31 cellular contexts compared by ENCODE assay signal in genomic region chr2:78887436-78887835, GRCh38.
"Had no signal": no experiment of that assay in that cellular context is flagged by ENCODE, and none has a peak within 500 bp of the region (broad histone marks: within the 10 kb centered on the region; RNA-seq: fewer than 3 reads in every experiment).

No MANE protein-coding gene starts in this region.

- H3K27ac ChIP-seq: left lung, lower lobe of right lung, neutrophil, ovary, prostate gland, skin epidermis, stomach, suprapubic skin, thoracic aorta, tibial artery, uterus had no signal

- H3K36me3 ChIP-seq: left lung, lower lobe of right lung, neutrophil, ovary, prostate gland, stomach, suprapubic skin, thoracic aorta, tibial artery, uterus had no signal

- H3K4me1 Mint-ChIP-seq: immature natural killer cell; naive thymus-derived CD8-positive, alpha-beta T cell; neural crest cell; stimulated activated naive B cell treated with anti-CD40 and anti-IgM and Interleukin-4, amounts not matched to agents 10 μg/mL and 1 μg/mL and 100 μg/mL, for 72 hours had no signal

- H3K27me3 ChIP-seq: left lung, neutrophil, ovary, stomach, suprapubic skin, tibial artery, uterus had no signal

- H3K27ac Mint-ChIP-seq: immature natural killer cell; naive thymus-derived CD8-positive, alpha-beta T cell; nephron; stimulated activated naive B cell treated with anti-CD40 and anti-IgM and Interleukin-4, amounts not matched to agents 10 μg/mL and 1 μg/mL and 100 μg/mL, for 72 hours had no signal

- H3K4me3 Mint-ChIP-seq: immature natural killer cell; naive thymus-derived CD8-positive, alpha-beta T cell; nephron; neural crest cell; stimulated activated naive B cell treated with anti-CD40 and anti-IgM and Interleukin-4, amounts not matched to agents 10 μg/mL and 1 μg/mL and 100 μg/mL, for 72 hours had no signal

- ATAC-seq: left colon; left lung; lower lobe of right lung; naive thymus-derived CD8-positive, alpha-beta T cell; right cardiac atrium; sciatic nerve; stimulated activated naive B cell treated with anti-CD40 and anti-IgM and Interleukin-4, amounts not matched to agents 10 μg/mL and 1 μg/mL and 100 μg/mL, for 72 hours; stimulated activated naive CD8-positive, alpha-beta T cell treated with anti-CD3 and anti-CD28 coated beads, Interleukin-15, Interleukin-2, amounts not matched to agents 100 U/mL and 50 U/mL, for 24 hours had no signal

- H3K9me3 Mint-ChIP-seq: nephron; neural crest cell; stimulated activated naive B cell treated with anti-CD40 and anti-IgM and Interleukin-4, amounts not matched to agents 10 μg/mL and 1 μg/mL and 100 μg/mL, for 72 hours had no signal

- H3K27me3 Mint-ChIP-seq: stimulated activated naive B cell treated with anti-CD40 and anti-IgM and Interleukin-4, amounts not matched to agents 10 μg/mL and 1 μg/mL and 100 μg/mL, for 72 hours had no signal

- H3K36me3 Mint-ChIP-seq: naive thymus-derived CD8-positive, alpha-beta T cell; stimulated activated naive B cell treated with anti-CD40 and anti-IgM and Interleukin-4, amounts not matched to agents 10 μg/mL and 1 μg/mL and 100 μg/mL, for 72 hours had no signal

- H3K9me3 ChIP-seq: left lung, lower lobe of right lung, neutrophil, ovary, prostate gland, stomach, suprapubic skin, thoracic aorta, tibial artery, uterus had no signal

- H3K4me3 ChIP-seq: left lung, lower lobe of right lung, ovary, prostate gland, skin epidermis, stomach, suprapubic skin, thoracic aorta, tibial artery, uterus had no signal

- DNase-seq: hypothalamus; immature natural killer cell; kidney; left colon; left lung; lower lobe of right lung; mammary epithelial cell; mesenchymal stem cell; naive thymus-derived CD8-positive, alpha-beta T cell; occipital lobe; ovary; retina; right cardiac atrium; stimulated activated CD4-positive, alpha-beta T cell treated with anti-CD3 and anti-CD28 coated beads, Interleukin-12 subunit alpha, Interleukin-12 subunit beta, amount 100 ng/mL, for 4 hours; stimulated activated CD4-positive, alpha-beta T cell treated with anti-CD3 and anti-CD28 coated beads, Interleukin-15, amount 100 ng/mL, for 24 hours; stimulated activated CD4-positive, alpha-beta T cell treated with anti-CD3 and anti-CD28 coated beads, Interleukin-2, amount 100 ng/mL, for 24 hours; stimulated activated CD4-positive, alpha-beta T cell treated with anti-CD3 and anti-CD28 coated beads, Interleukin-4, amount 100 ng/mL, for 1 hour; stimulated activated naive B cell treated with anti-CD40 and anti-IgM and Interleukin-4, amounts not matched to agents 10 μg/mL and 1 μg/mL and 100 μg/mL, for 72 hours; stimulated activated naive CD8-positive, alpha-beta T cell treated with anti-CD3 and anti-CD28 coated beads, Interleukin-15, Interleukin-2, amounts not matched to agents 100 U/mL and 50 U/mL, for 24 hours; stomach; tibial artery; trophoblast cell; uterus had no signal

- H3K4me1 ChIP-seq: left lung, lower lobe of right lung, prostate gland, suprapubic skin, tibial artery, uterus had no signal
